8 cellular contexts compared by ENCODE assay signal in genomic region chr19:17125052-17125727, GRCh38. TPM values are rescaled to one million over a fixed set of nuclear protein-coding genes. Genes with fewer than 3 reads are reported as not detected.
DNase-seq lines count a peak whose midpoint lies in the region; ATAC-seq, FAIRE-seq and TF ChIP-seq lines count a peak whose summit lies in the region.

No MANE protein-coding gene starts in this region.

- FAIRE-seq in astrocyte (lab: Jason Lieb, UNC) = no peak

- no peak overlapping the region for H3K4me3 ChIP-seq in MM.1S (ENCODE audit: low read length)
- H3K4me3 ChIP-seq in astrocyte (ENCODE audit: insufficient read depth, low read depth, low read length) = no peak overlapping the region
- no peak overlapping the region for H3K4me3 ChIP-seq in mucosa of descending colon
- H3K4me3 ChIP-seq in lower leg skin (ENCODE audit: low read depth, poor library complexity, severe bottlenecking) = no peak overlapping the region

- H3K4me1 Mint-ChIP-seq in astrocyte (ENCODE audit: low read depth, unreplicated experiment) = peaks cover 19% of the 10 kb centered on the region

- H3K9ac ChIP-seq in MM.1S (ENCODE audit: low read length) = peak overlapping the region; percentile 23
- peak overlapping the region; percentile 16 for H3K9ac ChIP-seq in astrocyte (ENCODE audit: low read length)

- no peaks in the 10 kb centered on the region for H3K27me3 Mint-ChIP-seq in astrocyte (ENCODE audit: low read depth, unreplicated experiment)

- no peaks in the 10 kb centered on the region for H3K36me3 ChIP-seq in MM.1S (replicated peaks; ENCODE audit: insufficient read depth, low read length)
- H3K36me3 ChIP-seq in astrocyte (ENCODE audit: insufficient read depth, low read length) = peaks cover 2% of the 10 kb centered on the region
- no peaks in the 10 kb centered on the region for H3K36me3 ChIP-seq in mucosa of descending colon (ENCODE audit: low read depth)

- H3K4me1 ChIP-seq in MM.1S (ENCODE audit: low read length) (no peaks in the 10 kb centered on the region), astrocyte (ENCODE audit: insufficient read depth, low read length) (peaks cover 18% of the 10 kb centered on the region), mucosa of descending colon (ENCODE audit: low read depth) (peaks cover 2% of the 10 kb centered on the region)

- peaks cover 5% of the 10 kb centered on the region for H3K9me3 Mint-ChIP-seq in astrocyte (ENCODE audit: unreplicated experiment)

- H3K9me3 ChIP-seq in MM.1S (replicated peaks; ENCODE audit: insufficient read depth, low read length) = no peaks in the 10 kb centered on the region
- no peaks in the 10 kb centered on the region for H3K9me3 ChIP-seq in astrocyte (ENCODE audit: insufficient read depth, low read depth, low read length)
- H3K9me3 ChIP-seq in mucosa of descending colon = no peaks in the 10 kb centered on the region

- H4K20me1 ChIP-seq in MM.1S (ENCODE audit: insufficient read depth, low read length) (no peaks in the 10 kb centered on the region), astrocyte (ENCODE audit: insufficient read depth, low read length) (peaks cover 69% of the 10 kb centered on the region)

- H3K9me2 ChIP-seq in MM.1S (replicated peaks; ENCODE audit: insufficient read depth, low read length) = no peaks in the 10 kb centered on the region

- 50 to 56% methylated on average over 10 of the region's 10 CpGs for WGBS in lower leg skin, 2 donors

- H3K4me3 Mint-ChIP-seq in astrocyte (ENCODE audit: unreplicated experiment) = no peak overlapping the region

- no peaks in the 10 kb centered on the region for H3F3A ChIP-seq in MM.1S (ENCODE audit: insufficient read depth, low read length)

- H3K79me2 ChIP-seq in MM.1S (ENCODE audit: low read length) = no peaks in the 10 kb centered on the region; the same call in 1 of the 2 replicates
- H3K79me2 ChIP-seq in astrocyte (ENCODE audit: insufficient read depth, low read length) = peaks cover 78% of the 10 kb centered on the region

- H3K27me3 ChIP-seq in MM.1S (replicated peaks; ENCODE audit: insufficient read depth, low read length) (no peaks in the 10 kb centered on the region), astrocyte (ENCODE audit: insufficient read depth, low read length) (no peaks in the 10 kb centered on the region)

- H2AFZ ChIP-seq in MM.1S (ENCODE audit: low read length) (no peak overlapping the region), astrocyte (ENCODE audit: low read depth, low read length) (no peak overlapping the region)

- intact Hi-C loops in mucosa of descending colon (cut with DNase I, micrococcal nuclease) = no loop called here
- intact Hi-C loops in lower leg skin (cut with DNase I; ENCODE audit: low total_unique reads) = no loop called here

- no peak for TF ChIP-seq POLR2A in lower leg skin (IDR thresholded peaks at IDR 0.05)

- H3K27ac ChIP-seq in MM.1S (ENCODE audit: low read length) = peak overlapping the region; percentile 75
- H3K27ac ChIP-seq in astrocyte (ENCODE audit: low read depth, low read length) = peak overlapping the region; percentile 44

- peak overlapping the region; percentile 83 for H3K27ac Mint-ChIP-seq in astrocyte (ENCODE audit: unreplicated experiment)

- ATAC-seq in GM18502 (IDR thresholded peaks at IDR 0.05; ENCODE audit: poor library complexity, unreplicated experiment) = peak; percentile 56
- peak; percentile 58 for ATAC-seq in GM21619 (IDR thresholded peaks at IDR 0.05; ENCODE audit: unreplicated experiment)
- ATAC-seq in mucosa of descending colon = peak; percentile 58

- peaks cover 19% of the 10 kb centered on the region for H3K36me3 Mint-ChIP-seq in astrocyte (ENCODE audit: low read depth, unreplicated experiment)

- no peak for TF ChIP-seq CTCF in MM.1S (IDR thresholded peaks at IDR 0.05; ENCODE audit: low read length)
- TF ChIP-seq CTCF in astrocyte (IDR thresholded peaks at IDR 0.05; ENCODE audit: insufficient read depth, low read depth, low read length) = no peak
- TF ChIP-seq CTCF in mucosa of descending colon (IDR thresholded peaks at IDR 0.05) = no peak
- TF ChIP-seq CTCF in lower leg skin (IDR thresholded peaks at IDR 0.05) = no peak

- H3K4me2 ChIP-seq in MM.1S (ENCODE audit: low read depth, low read length) (peak overlapping the region; percentile 35; the same call in 1 of the 2 replicates), astrocyte (ENCODE audit: low read length) (peak overlapping the region; percentile 57)

- DNase-seq in MM.1S (peak; percentile 14), astrocyte (ENCODE audit: low read depth) (peak; percentile 37), mucosa of descending colon (no peak), lower leg skin (ENCODE audit: low spot score in 2 of 2) (no peak), NCI-H510A treated with DMSO at 0.1 percent for 48 hours (lab: John Stamatoyannopoulos, UW) (no peak), NCI-H1417 (lab: John Stamatoyannopoulos, UW) (no peak)

RNA-seq across cellular contexts. Expression of gene MYO9B, which starts 49.6 kb away (rescaled TPM):
- total RNA-seq in astrocyte (117 and 123 TPM in 2 replicates), mucosa of descending colon (10 to 100 TPM; 73.7 to 91.8 (median 90.8) TPM), lower leg skin (10 to 100 TPM; 29.2 to 63.1 (median 43.5) TPM)

RNA-seq across cellular contexts. Expression of gene HAUS8, which starts 49.9 kb away (rescaled TPM):
- total RNA-seq in astrocyte (5.6 and 7.6 TPM in 2 replicates), mucosa of descending colon (10 to 100 TPM; 12.2 to 16.6 (median 13.6) TPM), lower leg skin (1 to 10 TPM; 3.3 to 7.0 (median 5.7) TPM)

Comparison
In these comparisons a context has a peak if more than half of its experiments do, and no peak if none do; other contexts are left out.
1. DNase-seq: peak in MM.1S (single experiment) and astrocyte (single experiment); none in mucosa of descending colon (0 of 3), lower leg skin (0 of 2), NCI-H510A treated with DMSO at 0.1 percent for 48 hours (single experiment) and NCI-H1417 (0 of 3).
2. Peak in every context shown above with its lines, with median percentiles within 50 percentile points of each other: ATAC-seq.